32 cellular contexts compared by ENCODE assay signal in the genomic region with DNA sequence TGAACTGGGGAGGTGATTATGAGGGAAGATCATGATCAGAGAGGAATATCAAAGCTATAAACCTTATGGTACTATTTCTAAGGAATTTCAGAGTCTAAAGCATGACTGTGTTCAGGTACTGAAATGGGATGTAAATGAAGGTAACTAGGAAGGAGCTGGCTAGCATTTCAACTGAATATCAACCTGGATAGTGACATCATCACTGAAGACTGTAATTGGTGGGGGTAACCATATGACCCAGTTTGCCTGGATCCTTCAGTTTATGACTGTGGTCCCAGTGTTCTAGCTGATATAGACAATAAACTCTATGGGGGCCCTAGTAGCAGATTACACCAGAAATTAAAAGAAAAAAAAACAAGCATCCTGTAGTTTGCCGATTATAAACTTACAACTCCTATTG.
"Had no signal": no experiment of that assay in that cellular context is flagged by ENCODE, and none has a peak within 500 bp of the region (broad histone marks: within the 10 kb centered on the region; RNA-seq: fewer than 3 reads in every experiment).

No MANE protein-coding gene starts in this region.

- H3K4me3 ChIP-seq: adrenal gland, body of pancreas had no signal

- H3K4me3 Mint-ChIP-seq: activated CD4-positive, alpha-beta T cell treated with anti-CD3 and anti-CD28 coated beads, Interleukin-2, amount 10 ng/mL, durations not matched to agents 24 days and 14 days; activated CD8-positive, alpha-beta T cell treated with anti-CD3 and anti-CD28 coated beads, Interleukin-2, amount 10 ng/mL, durations not matched to agents 7 days and 5 days; activated naive CD4-positive, alpha-beta T cell treated with anti-CD3 and anti-CD28 coated beads for 36 hours; activated T-cell treated with anti-CD3 and anti-CD28 coated beads, Interleukin-2, amount 50 U/mL, for 24 hours had no signal

- H3K27me3 ChIP-seq: adrenal gland, body of pancreas had no signal

- H3K9ac ChIP-seq: KMS-11 had no signal

- FAIRE-seq: bronchial epithelial cell had no signal

- H3K27ac ChIP-seq: adrenal gland, body of pancreas, KMS-11, VCaP had no signal

- H3K9me3 Mint-ChIP-seq: activated CD4-positive, alpha-beta T cell treated with anti-CD3 and anti-CD28 coated beads, Interleukin-2, amount 10 ng/mL, durations not matched to agents 24 days and 14 days; activated naive CD4-positive, alpha-beta T cell treated with anti-CD3 and anti-CD28 coated beads for 36 hours; activated naive CD4-positive, alpha-beta T cell treated with anti-CD3 and anti-CD28 coated beads, Interleukin-2, amount 50 U/mL, for 72 hours; activated T-cell treated with anti-CD3 and anti-CD28 coated beads, Interleukin-2, amount 50 U/mL, for 24 hours had no signal

- H3K4me1 ChIP-seq: adrenal gland had no signal

- H3K9me3 ChIP-seq: adrenal gland, body of pancreas had no signal

- H3K4me2 ChIP-seq: KMS-11 had no signal

- H3K27ac Mint-ChIP-seq: activated CD4-positive, alpha-beta T cell treated with anti-CD3 and anti-CD28 coated beads, Interleukin-2, amount 10 ng/mL, durations not matched to agents 24 days and 14 days; activated CD8-positive, alpha-beta T cell treated with anti-CD3 and anti-CD28 coated beads, Interleukin-2, amount 10 ng/mL, durations not matched to agents 7 days and 5 days; activated naive CD4-positive, alpha-beta T cell treated with anti-CD3 and anti-CD28 coated beads for 36 hours; activated T-cell treated with anti-CD3 and anti-CD28 coated beads, Interleukin-2, amount 50 U/mL, for 24 hours had no signal

- ATAC-seq: activated CD8-positive, alpha-beta T cell treated with anti-CD3 and anti-CD28 coated beads, Interleukin-2, amount 10 ng/mL, durations not matched to agents 7 days and 5 days; activated naive CD4-positive, alpha-beta T cell treated with anti-CD3 and anti-CD28 coated beads, Interleukin-2, amount 50 U/mL, for 72 hours; body of pancreas had no signal

- H3K27me3 Mint-ChIP-seq: activated CD4-positive, alpha-beta T cell treated with anti-CD3 and anti-CD28 coated beads, Interleukin-2, amount 10 ng/mL, durations not matched to agents 24 days and 14 days; activated T-cell treated with anti-CD3 and anti-CD28 coated beads, Interleukin-2, amount 50 U/mL, for 24 hours had no signal

- DNase-seq: activated CD4-positive, alpha-beta T cell treated with anti-CD3 and anti-CD28 coated beads for 1 hour; activated CD4-positive, alpha-beta T cell treated with anti-CD3 and anti-CD28 coated beads, Interleukin-2, amount 10 ng/mL, durations not matched to agents 24 days and 14 days; activated CD4-positive, alpha-beta T cell treated with anti-CD3 and anti-CD28 coated beads, Interleukin-2, amount 50 U/mL, for 48 hours; activated CD4-positive, CD25-positive, alpha-beta regulatory T cell; activated CD8-positive, alpha-beta T cell treated with anti-CD3 and anti-CD28 coated beads, Interleukin-2, amount 10 ng/mL, durations not matched to agents 7 days and 5 days; activated gamma-delta T cell treated with Interleukin-2 at 50 U/mL for 16 hours; activated naive CD4-positive, alpha-beta T cell treated with anti-CD3 and anti-CD28 coated beads for 36 hours; activated T-cell treated with anti-CD3 and anti-CD28 coated beads, Interleukin-2, amount 50 U/mL, for 24 hours; adrenal gland; body of pancreas; caudate nucleus; MM.1S; MV-4-11; NCI-H1092; NCI-H1436 treated with DMSO at 0.1 percent for 48 hours; NCI-H1694 treated with DMSO at 0.1 percent for 48 hours; NCI-H2029 treated with DMSO at 0.1 percent for 48 hours; NCI-H2107; NCI-H2171; NCI-H510A; NCI-H526; NCI-H748 treated with DMSO at 0.1 percent for 48 hours; NK-92 treated with Interleukin-12 subunit alpha and Interleukin-12 subunit beta, amount 100 ng/mL, for 24 hours; Right ventricle myocardium superior; SW 1271; T-helper 1 cell; T-helper 2 cell; T-helper 9 cell had no signal
